Comparison of ENCODE assay signal across 1 cellular context in genomic region chr17:45366049-45366448, GRCh38.
TF ChIP-seq lines count a peak whose summit lies in the region.

No MANE protein-coding gene starts in this region.

TF ChIP-seq in K562, 482 proteins besides CTCF, POLR2A, EP300 and RAD21 (continued from another document):
- TF ChIP-seq MGA (IDR thresholded peaks at IDR 0.05) (no peak), MTA1 (IDR thresholded peaks at IDR 0.05; ENCODE audit: borderline replicate concordance) (no peak), ZNF551 (CRISPR knock-in tag; IDR thresholded peaks at IDR 0.05) (no peak), ZFP36 (IDR thresholded peaks at IDR 0.05; ENCODE audit: low read depth, low read length, partially characterized antibody) (peak; percentile 95), BCOR (IDR thresholded peaks at IDR 0.05) (peak; percentile 81), SRSF1 (IDR thresholded peaks at IDR 0.05; ENCODE audit: low read depth, low read length) (no peak), RBM25 (IDR thresholded peaks at IDR 0.05; ENCODE audit: low read depth, low read length, severe bottlenecking) (peak; percentile 48), ZKSCAN1 (IDR thresholded peaks at IDR 0.05; ENCODE audit: low read depth, low read length) (no peak), CBFB (CRISPR knock-in tag; IDR thresholded peaks at IDR 0.05) (no peak), ZNF23 (CRISPR knock-in tag; IDR thresholded peaks at IDR 0.05) (no peak), TAF7 (tag; IDR thresholded peaks at IDR 0.05) (no peak), SMARCA5 (IDR thresholded peaks at IDR 0.05) (0 out of 2 replicates have a peak, but pooled peaks have one; percentile 64), SRSF9 (IDR thresholded peaks at IDR 0.05; ENCODE audit: borderline replicate concordance, low read depth, low read length) (no peak), ARID4B (CRISPR knock-in tag; IDR thresholded peaks at IDR 0.05) (no peak), ZNF212 (CRISPR knock-in tag; IDR thresholded peaks at IDR 0.05) (no peak), ZNF134 (CRISPR knock-in tag; conservative IDR thresholded peaks at IDR 0.05) (no peak), ZNF354B (CRISPR knock-in tag; IDR thresholded peaks at IDR 0.05) (no peak), ZNF778 (CRISPR knock-in tag; IDR thresholded peaks at IDR 0.05) (no peak), ZNF766 (CRISPR knock-in tag; conservative IDR thresholded peaks at IDR 0.05) (no peak)
- TF ChIP-seq, protein P1, sequence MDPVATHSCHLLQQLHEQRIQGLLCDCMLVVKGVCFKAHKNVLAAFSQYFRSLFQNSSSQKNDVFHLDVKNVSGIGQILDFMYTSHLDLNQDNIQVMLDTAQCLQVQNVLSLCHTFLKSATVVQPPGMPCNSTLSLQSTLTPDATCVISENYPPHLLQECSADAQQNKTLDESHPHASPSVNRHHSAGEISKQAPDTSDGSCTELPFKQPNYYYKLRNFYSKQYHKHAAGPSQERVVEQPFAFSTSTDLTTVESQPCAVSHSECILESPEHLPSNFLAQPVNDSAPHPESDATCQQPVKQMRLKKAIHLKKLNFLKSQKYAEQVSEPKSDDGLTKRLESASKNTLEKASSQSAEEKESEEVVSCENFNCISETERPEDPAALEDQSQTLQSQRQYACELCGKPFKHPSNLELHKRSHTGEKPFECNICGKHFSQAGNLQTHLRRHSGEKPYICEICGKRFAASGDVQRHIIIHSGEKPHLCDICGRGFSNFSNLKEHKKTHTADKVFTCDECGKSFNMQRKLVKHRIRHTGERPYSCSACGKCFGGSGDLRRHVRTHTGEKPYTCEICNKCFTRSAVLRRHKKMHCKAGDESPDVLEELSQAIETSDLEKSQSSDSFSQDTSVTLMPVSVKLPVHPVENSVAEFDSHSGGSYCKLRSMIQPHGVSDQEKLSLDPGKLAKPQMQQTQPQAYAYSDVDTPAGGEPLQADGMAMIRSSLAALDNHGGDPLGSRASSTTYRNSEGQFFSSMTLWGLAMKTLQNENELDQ (CRISPR knock-in tag; IDR thresholded peaks at IDR 0.05; ENCODE audit: borderline replicate concordance) = no peak
- TF ChIP-seq, protein P2, sequence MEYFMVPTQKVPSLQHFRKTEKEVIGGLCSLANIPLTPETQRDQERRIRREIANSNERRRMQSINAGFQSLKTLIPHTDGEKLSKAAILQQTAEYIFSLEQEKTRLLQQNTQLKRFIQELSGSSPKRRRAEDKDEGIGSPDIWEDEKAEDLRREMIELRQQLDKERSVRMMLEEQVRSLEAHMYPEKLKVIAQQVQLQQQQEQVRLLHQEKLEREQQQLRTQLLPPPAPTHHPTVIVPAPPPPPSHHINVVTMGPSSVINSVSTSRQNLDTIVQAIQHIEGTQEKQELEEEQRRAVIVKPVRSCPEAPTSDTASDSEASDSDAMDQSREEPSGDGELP (CRISPR knock-in tag; IDR thresholded peaks at IDR 0.05; ENCODE audit: borderline replicate concordance) = no peak
TF ChIP-seq in K562: peak in this region for 4.
